In the genomic region with DNA sequence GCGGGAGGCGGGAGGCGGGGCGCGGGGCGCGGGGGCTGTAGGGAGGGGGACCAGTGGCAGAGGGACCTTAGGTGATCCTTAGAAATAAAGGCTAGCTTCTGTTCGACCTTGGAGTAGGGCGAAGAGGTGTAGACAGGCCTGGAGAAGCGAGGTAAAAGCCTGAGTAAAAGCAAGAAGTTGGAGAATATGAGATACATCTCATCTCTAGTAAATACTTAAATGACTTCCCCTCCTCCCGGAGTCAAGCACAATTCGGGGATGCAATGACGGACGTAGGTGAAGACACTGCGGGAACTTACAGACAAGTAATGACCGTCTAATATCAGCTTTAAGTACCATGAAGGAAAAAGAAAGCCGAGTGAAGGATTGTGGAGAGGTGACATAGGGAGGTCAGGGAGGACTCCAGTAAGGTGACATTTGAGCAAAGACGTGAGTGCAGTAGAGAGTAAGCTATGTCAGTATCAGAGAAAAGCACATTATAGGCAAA, we compare ENCODE assay signal across 8 cellular contexts. TPM values are rescaled to one million over a fixed set of nuclear protein-coding genes. Genes with fewer than 3 reads are reported as not detected.
DNase-seq lines count a peak whose midpoint lies in the region; ATAC-seq lines count a peak whose summit lies in the region.

No MANE protein-coding gene starts in this region.

- 1% methylated on average over 18 of the region's 18 CpGs for WGBS in HUES64

- no peaks in the 10 kb centered on the region for H3K27me3 ChIP-seq in HUES64 (ENCODE audit: insufficient read depth, low read length)

- H3K4me1 Mint-ChIP-seq in memory B cell: peaks cover 10% of the 10 kb centered on the region

- H3K9ac ChIP-seq in HUES64 (ENCODE audit: low read depth, low read length): peak overlapping the region; percentile 88

- H3K4me3 Mint-ChIP-seq in memory B cell: peak overlapping the region; percentile 98

- peaks cover 4% of the 10 kb centered on the region for H3K36me3 ChIP-seq in HUES64 (ENCODE audit: insufficient read depth, low read length)

- H3K27ac Mint-ChIP-seq in memory B cell: peak overlapping the region; percentile 95

- DNase-seq in DMS153 (lab: John Stamatoyannopoulos, UW): peak; percentile 37
- no peak for DNase-seq in memory B cell (ENCODE audit: low spot score in 2 of 2)
- DNase-seq in COLO829 (ENCODE audit: low spot score): no peak
- DNase-seq in activated CD4-positive, CD25-positive, alpha-beta regulatory T cell treated with anti-CD3 and anti-CD28 coated beads, Interleukin-2, amount 50 U/mL, for 72 hours: no peak
- no peak for DNase-seq in HT-29 (ENCODE audit: low spot score)

- H3K36me3 Mint-ChIP-seq in memory B cell: no peaks in the 10 kb centered on the region

- H3K27ac ChIP-seq in HUES64 (ENCODE audit: low read depth, low read length) (peak overlapping the region; percentile 96; the same call in 1 of the 2 replicates), angular gyrus (ENCODE audit: low read depth, low read length) (peak overlapping the region; percentile 99)

- H3K9me3 ChIP-seq in HUES64 (ENCODE audit: insufficient read depth, low read depth, low read length): no peaks in the 10 kb centered on the region

- H3K4me3 ChIP-seq in HUES64 (ENCODE audit: low read length): peak overlapping the region; percentile 94

- H3K27me3 Mint-ChIP-seq in memory B cell: no peaks in the 10 kb centered on the region

- H3K9me3 Mint-ChIP-seq in memory B cell: no peaks in the 10 kb centered on the region

- ATAC-seq in GM19455 (IDR thresholded peaks at IDR 0.05; ENCODE audit: unreplicated experiment) (peak; percentile 5), memory B cell (ENCODE audit: low read depth) (no peak)

- peaks cover 13% of the 10 kb centered on the region; the same call in 1 of the 2 replicates for H3K4me1 ChIP-seq in HUES64 (ENCODE audit: insufficient read depth, low read length)

RNA-seq across cellular contexts. Expression of a gene that starts 0.5 kb away (rescaled TPM):
- 26.8 TPM for polyA plus RNA-seq in HUES64 (2013, experiment 1 of 2)
- 29.1 TPM for polyA plus RNA-seq in HUES64 (2013, experiment 2 of 2)
- 9.3 and 10.2 TPM in 2 replicates for total RNA-seq in HT-29 (2014; rRNA removed; shearing (Covaris generic))
